7 cellular contexts compared by ENCODE assay signal in the genomic region with DNA sequence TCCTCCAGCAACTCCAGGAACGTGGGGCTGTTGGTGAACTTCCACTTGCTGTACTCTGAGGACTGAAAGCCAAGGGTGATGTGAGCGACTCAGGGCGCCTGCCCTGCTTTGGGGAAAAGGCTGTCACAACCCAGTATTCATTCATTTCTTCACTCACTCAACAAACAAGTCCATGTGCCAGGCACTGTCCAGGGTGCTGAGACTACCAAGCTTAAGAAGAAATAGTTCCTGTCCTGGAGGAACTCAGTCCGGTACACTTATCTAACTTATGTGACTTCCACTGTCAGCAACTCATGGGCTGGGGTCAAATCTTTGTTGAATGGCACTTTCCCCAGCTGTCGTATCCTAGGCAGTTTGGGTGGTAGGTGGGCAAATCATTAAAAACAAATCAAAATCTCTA. TPM values are rescaled to one million over a fixed set of nuclear protein-coding genes. Genes with fewer than 3 reads are reported as not detected.
"Had no signal": no experiment of that assay in that cellular context is flagged by ENCODE, and none has a peak within 500 bp of the region (broad histone marks: within the 10 kb centered on the region; RNA-seq: fewer than 3 reads in every experiment).

No MANE protein-coding gene starts in this region.

RNA-seq across cellular contexts. Expression of a gene that starts 26.6 kb away (rescaled TPM):
- total RNA-seq: HT1080, LHCN-M2, MCF 10A, Right ventricle myocardium inferior, RPMI7951, SJCRH30 had no signal
- polyA plus RNA-seq: IgD-negative memory B cell had no signal
